Comparison of ENCODE assay signal across 15 cellular contexts in the genomic region with DNA sequence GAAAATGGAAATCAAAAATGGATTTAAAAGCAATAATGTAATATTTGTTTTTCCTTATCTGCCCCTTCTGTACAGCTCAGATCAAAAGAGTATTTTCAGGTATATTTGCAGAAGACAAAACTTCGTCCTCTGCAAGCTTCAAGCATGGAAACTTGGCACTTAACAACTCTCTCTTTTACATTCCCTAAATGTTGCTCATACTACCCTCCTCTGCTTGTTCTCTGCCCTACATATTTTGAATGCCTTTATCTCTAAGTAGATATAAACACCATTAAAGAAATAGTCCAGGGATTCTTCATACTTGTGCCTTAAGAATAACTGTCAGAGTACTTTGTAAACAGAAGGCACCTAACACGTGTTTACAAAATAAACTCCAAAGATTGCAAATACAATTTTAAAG. TPM values are rescaled to one million over a fixed set of nuclear protein-coding genes. Genes with fewer than 3 reads are reported as not detected.
DNase-seq lines count a peak whose midpoint lies in the region; ATAC-seq and TF ChIP-seq lines count a peak whose summit lies in the region.
"Had no signal": no experiment of that assay in that cellular context is flagged by ENCODE, and none has a peak within 500 bp of the region (broad histone marks: within the 10 kb centered on the region; RNA-seq: fewer than 3 reads in every experiment).

No MANE protein-coding gene starts in this region.

- TF ChIP-seq CTCF in astrocyte of the cerebellum (IDR thresholded peaks at IDR 0.05; ENCODE audit: low read depth, low read length, missing control alignments) (no peak), heart right ventricle (IDR thresholded peaks at IDR 0.05) (no peak), Peyer's patch (IDR thresholded peaks at IDR 0.05) (no peak)

- H3K4me3 ChIP-seq in astrocyte of the cerebellum (ENCODE audit: low read depth, low read length), result no peak overlapping the region
- H3K4me3 ChIP-seq in heart right ventricle, result no peak overlapping the region
- no peak overlapping the region for H3K4me3 ChIP-seq in Peyer's patch

- DNase-seq in GM04503 (ENCODE audit: low read depth), result peak; percentile 57
- peak; percentile 55 for DNase-seq in astrocyte of the cerebellum (ENCODE audit: low read depth)
- DNase-seq in heart right ventricle, result no peak
- peak; percentile 75 for DNase-seq in renal cortical epithelial cell (ENCODE audit: low read depth)
- no peak for DNase-seq in germinal center (ENCODE audit: low spot score)
- no peak for DNase-seq in activated CD4-positive, alpha-beta T cell treated with anti-CD3 and anti-CD28 coated beads, Interleukin-2, amount 50 U/mL, for 48 hours
- no peak for DNase-seq in Peyer's patch
- DNase-seq in Kasumi-1 (lab: John Stamatoyannopoulos, UW), result no peak
- DNase-seq: activated CD8-positive, alpha-beta T cell treated with anti-CD3 and anti-CD28 coated beads for 36 hours; activated naive CD4-positive, alpha-beta T cell treated with Interleukin-2 at 50 U/mL for 16 hours; GOT3; naive B cell; NCI-H187 treated with DMSO at 0.1 percent for 48 hours; stimulated activated CD4-positive, alpha-beta T cell treated with anti-CD3 and anti-CD28 coated beads, Interleukin-15, amount 100 ng/mL, for 24 hours; T-helper 1 cell had no signal

- TF ChIP-seq POLR2A in Peyer's patch (IDR thresholded peaks at IDR 0.05), result no peak

- H3K9me3 ChIP-seq in heart right ventricle, result peaks cover 0 to 6% (median 0%) of the 10 kb centered on the region in 11 donors
- no peaks in the 10 kb centered on the region for H3K9me3 ChIP-seq in Peyer's patch

- intact Hi-C loops in heart right ventricle (cut with DNase I), result no loop called here

- WGBS in heart right ventricle, 2 donors, result 27 to 29% methylated on average over 2 of the region's 2 CpGs

- H3K27ac ChIP-seq in heart right ventricle (peak overlapping the region in 3 of 10 donors; percentile 26 to 64 (median 50)), Peyer's patch (no peak overlapping the region)

- H3K27me3 ChIP-seq in heart right ventricle, result no peaks in the 10 kb centered on the region
- H3K27me3 ChIP-seq in Peyer's patch, result no peaks in the 10 kb centered on the region

- H3K36me3 ChIP-seq in heart right ventricle (no peaks in the 10 kb centered on the region), Peyer's patch (no peaks in the 10 kb centered on the region)

- in situ Hi-C loops in astrocyte of the cerebellum (cut with HindIII; ENCODE audit: low sequenced_read_pairs), result no loop called here

- peaks cover 0 to 20% (median 0%) of the 10 kb centered on the region in 9 donors for H3K4me1 ChIP-seq in heart right ventricle
- H3K4me1 ChIP-seq in Peyer's patch, result no peaks in the 10 kb centered on the region

- ATAC-seq in heart right ventricle, result peak in 6 of 8 donors; percentile 43 to 89 (median 78)
- ATAC-seq: activated CD8-positive, alpha-beta T cell treated with anti-CD3 and anti-CD28 coated beads for 36 hours had no signal

RNA-seq across cellular contexts. Expression of a gene that starts 19.2 kb away (rescaled TPM):
- total RNA-seq in heart right ventricle (10 to 100 TPM in 8 of 10 donors, 1 to 10 TPM in 2; 7.6 to 22.2 (median 15.2) TPM), renal cortical epithelial cell (15.6 and 19.2 TPM in 2 replicates), Peyer's patch (10 to 100 TPM in 1 of 4 donors, 1 to 10 TPM in 3; 4.7 to 15.7 (median 5.4) TPM)
- 1 to 10 TPM; 1.9 to 4.0 TPM for polyA plus RNA-seq in heart right ventricle

Comparison
In these comparisons a context has a peak if more than half of its experiments do, and no peak if none do; other contexts are left out.
1. DNase-seq: peak in GM04503 (single experiment), astrocyte of the cerebellum (single experiment) and renal cortical epithelial cell (single experiment); none in heart right ventricle (0 of 2), germinal center (single experiment), activated CD4-positive, alpha-beta T cell treated with anti-CD3 and anti-CD28 coated beads, Interleukin-2, amount 50 U/mL, for 48 hours (0 of 2), Peyer's patch (0 of 3) and Kasumi-1 (0 of 2).